Comparison of ENCODE assay signal across 11 cellular contexts in the genomic region with DNA sequence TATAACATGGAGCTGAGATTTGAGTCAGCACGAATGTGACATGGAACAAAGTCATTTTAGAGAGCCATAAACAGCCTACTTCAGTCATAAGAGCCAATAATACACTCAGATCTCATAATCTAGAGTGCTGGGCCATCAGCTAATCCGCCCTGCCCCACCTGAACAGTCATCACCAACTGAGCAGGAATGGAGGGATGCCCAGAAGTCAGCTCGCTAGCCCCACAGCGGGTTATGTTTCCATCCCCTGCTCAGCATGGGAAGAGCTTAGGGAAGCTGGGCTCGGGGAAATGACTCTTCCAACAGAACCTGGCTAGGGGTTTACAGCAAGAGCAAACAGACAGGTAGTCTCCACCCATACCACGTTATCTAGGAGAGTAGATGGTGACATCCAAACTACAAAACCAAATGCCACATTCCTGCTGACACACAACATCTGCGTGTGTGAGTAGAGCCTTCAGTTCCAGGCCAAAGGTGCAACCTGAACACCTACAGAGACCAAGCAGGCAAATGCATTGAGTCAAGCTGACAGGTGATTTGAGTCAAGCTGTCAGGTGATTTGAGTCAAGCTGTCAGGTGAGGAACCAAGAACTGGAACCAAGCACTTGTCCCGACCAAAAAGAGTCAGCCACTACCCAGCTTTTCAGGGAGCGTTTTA.
DNase-seq lines count a peak whose midpoint lies in the region; TF ChIP-seq lines count a peak whose summit lies in the region.
"Had no signal": no experiment of that assay in that cellular context is flagged by ENCODE, and none has a peak within 500 bp of the region (broad histone marks: within the 10 kb centered on the region; RNA-seq: fewer than 3 reads in every experiment).

No MANE protein-coding gene starts in this region.

- H3K4me3 Mint-ChIP-seq in activated T-cell treated with anti-CD3 and anti-CD28 coated beads, Interleukin-2, amount 50 U/mL, for 24 hours = peak overlapping the region; percentile 96

- no peaks in the 10 kb centered on the region for H3K27me3 ChIP-seq in iPS-20b (ENCODE audit: insufficient read depth, low read length)
- H3K27me3 ChIP-seq in stomach smooth muscle (ENCODE audit: control insufficient read depth in 1 of 2, insufficient read depth in 2 of 2, low read length in 2 of 2) = no peaks in the 10 kb centered on the region
- H3K27me3 ChIP-seq: BE2C had no signal

- no peaks in the 10 kb centered on the region for H3K27me3 Mint-ChIP-seq in activated T-cell treated with anti-CD3 and anti-CD28 coated beads, Interleukin-2, amount 50 U/mL, for 24 hours
- H3K27me3 Mint-ChIP-seq: dendritic cell treated with granulocyte-macrophage colony-stimulating factor and Interleukin-4, amounts not matched to agents 40 ng/mL and 50 ng/mL, for 4 days had no signal

- no peaks in the 10 kb centered on the region for H3K9me3 Mint-ChIP-seq in activated T-cell treated with anti-CD3 and anti-CD28 coated beads, Interleukin-2, amount 50 U/mL, for 24 hours
- H3K9me3 Mint-ChIP-seq: dendritic cell treated with granulocyte-macrophage colony-stimulating factor and Interleukin-4, amounts not matched to agents 40 ng/mL and 50 ng/mL, for 4 days had no signal

- peak overlapping the region; percentile 97; the same call in 1 of the 2 replicates for H3K9ac ChIP-seq in iPS-20b (ENCODE audit: low read depth, low read length)
- H3K9ac ChIP-seq in stomach smooth muscle (ENCODE audit: low read length in 2 of 2) = peak overlapping the region in 1 of 2 donors; percentile 13

- H3K9me3 ChIP-seq in iPS-20b (ENCODE audit: insufficient read depth, low read depth, low read length) = no peaks in the 10 kb centered on the region
- no peaks in the 10 kb centered on the region for H3K9me3 ChIP-seq in stomach smooth muscle (ENCODE audit: control insufficient read depth in 2 of 2, low read length in 2 of 2)
- H3K9me3 ChIP-seq: BE2C had no signal

- H3K4me1 Mint-ChIP-seq in activated T-cell treated with anti-CD3 and anti-CD28 coated beads, Interleukin-2, amount 50 U/mL, for 24 hours (ENCODE audit: low read depth) = peaks cover 62% of the 10 kb centered on the region

- peak overlapping the region; percentile 96 for H3K27ac Mint-ChIP-seq in activated T-cell treated with anti-CD3 and anti-CD28 coated beads, Interleukin-2, amount 50 U/mL, for 24 hours

- TF ChIP-seq CTCF in WI38 (IDR thresholded peaks at IDR 0.05; ENCODE audit: low read depth, low read length) = no peak

- peaks cover 85% of the 10 kb centered on the region for H3K36me3 Mint-ChIP-seq in activated T-cell treated with anti-CD3 and anti-CD28 coated beads, Interleukin-2, amount 50 U/mL, for 24 hours (ENCODE audit: low read depth)

- peaks cover 25% of the 10 kb centered on the region for H3K4me1 ChIP-seq in iPS-20b (ENCODE audit: insufficient read depth, low read length)
- peaks cover 33% of the 10 kb centered on the region for H3K4me1 ChIP-seq in stomach smooth muscle (ENCODE audit: control insufficient read depth, insufficient read depth, low read length)
- H3K4me1 ChIP-seq: BE2C had no signal

- H3K4me3 ChIP-seq in WI38 (ENCODE audit: low read depth, low read length) (peak overlapping the region; percentile 97), iPS-20b (ENCODE audit: low read length) (peak overlapping the region; percentile 100), stomach smooth muscle (ENCODE audit: low read length in 2 of 2) (peak overlapping the region; percentile 93)

- H3K36me3 ChIP-seq in iPS-20b (ENCODE audit: insufficient read depth, low read depth, low read length) (peaks cover 31% of the 10 kb centered on the region), stomach smooth muscle (ENCODE audit: control insufficient read depth in 2 of 2, insufficient read depth in 2 of 2, low read length in 2 of 2) (peaks cover 6 to 11% of the 10 kb centered on the region in 2 donors)

- H3K27ac ChIP-seq in iPS-20b (ENCODE audit: low read length) (no peak overlapping the region), stomach smooth muscle (ENCODE audit: low read length) (no peak overlapping the region)

- no peak for DNase-seq in activated T-cell treated with anti-CD3 and anti-CD28 coated beads, Interleukin-2, amount 50 U/mL, for 24 hours
- no peak for DNase-seq in activated T-cell treated with anti-CD3 and anti-CD28 coated beads for 4 hours
- no peak for DNase-seq in SW480 (ENCODE audit: low spot score)
- DNase-seq in NCI-H69 (lab: John Stamatoyannopoulos, UW) = no peak
- no peak for DNase-seq in NCI-H2029 treated with DMSO at 0.1 percent for 48 hours (lab: John Stamatoyannopoulos, UW)
- DNase-seq: BE2C, NCI-H1694 had no signal
